In genomic region chr20:59004763-59005522, GRCh38 we compare ENCODE assay signal across 1 cellular context.
A peak's percentile ranks its signal among the peaks of the same experiment; 100 is the strongest.
TF ChIP-seq lines count a peak whose summit lies in the region.

No MANE protein-coding gene starts in this region.

TF ChIP-seq in HepG2, 621 proteins besides CTCF, POLR2A, EP300 and RAD21 (continued from another document and continues in another):
- no peak for TF ChIP-seq DBP (CRISPR knock-in tag; IDR thresholded peaks at IDR 0.05; ENCODE audit: not compliant biosample characterization)
- no peak for TF ChIP-seq KLF15 (CRISPR knock-in tag; IDR thresholded peaks at IDR 0.05; ENCODE audit: borderline replicate concordance)
- TF ChIP-seq ZHX2 (IDR thresholded peaks at IDR 0.05; ENCODE audit: low read depth): 0 out of 2 replicates have a peak, but pooled peaks have one; percentile 47
- no peak for TF ChIP-seq ZHX2 (CRISPR knock-in tag; IDR thresholded peaks at IDR 0.05; ENCODE audit: borderline replicate concordance)
- peak; percentile 56; the same call in 1 of the 2 replicates for TF ChIP-seq ZNF605 (CRISPR knock-in tag; IDR thresholded peaks at IDR 0.05)
- peak; percentile 85; the same call in 1 of the 2 replicates for TF ChIP-seq RELA (CRISPR knock-in tag; IDR thresholded peaks at IDR 0.05)
- TF ChIP-seq JARID2 (CRISPR knock-in tag; IDR thresholded peaks at IDR 0.05; ENCODE audit: insufficient replicate concordance): no peak
- peak; percentile 92; the same call in 1 of the 2 replicates for TF ChIP-seq ZBTB7B (CRISPR knock-in tag; IDR thresholded peaks at IDR 0.05)
- no peak; the same call in 1 of the 2 replicates for TF ChIP-seq ZNF784 (CRISPR knock-in tag; IDR thresholded peaks at IDR 0.05; ENCODE audit: borderline replicate concordance)
- no peak for TF ChIP-seq ELK4 (CRISPR knock-in tag; IDR thresholded peaks at IDR 0.05; ENCODE audit: borderline replicate concordance)
- TF ChIP-seq FUBP1 (CRISPR knock-in tag; IDR thresholded peaks at IDR 0.05; ENCODE audit: borderline replicate concordance): 0 out of 2 replicates have a peak, but pooled peaks have one; percentile 21
- no peak for TF ChIP-seq ZNF142 (CRISPR knock-in tag; IDR thresholded peaks at IDR 0.05)
- TF ChIP-seq SIX4 (CRISPR knock-in tag; IDR thresholded peaks at IDR 0.05): no peak
- TF ChIP-seq CEBPZ (IDR thresholded peaks at IDR 0.05; ENCODE audit: low read length): no peak
- peak; percentile 60; the same call in 1 of the 2 replicates for TF ChIP-seq ELF1 (CRISPR knock-in tag; IDR thresholded peaks at IDR 0.05)
- TF ChIP-seq MXI1 (IDR thresholded peaks at IDR 0.05; ENCODE audit: borderline replicate concordance, low read depth, low read length): no peak
- peak; percentile 30; the same call in 1 of the 2 replicates for TF ChIP-seq CREM (IDR thresholded peaks at IDR 0.05)
- no peak for TF ChIP-seq CREM (CRISPR knock-in tag; IDR thresholded peaks at IDR 0.05)
- TF ChIP-seq STAG1 (CRISPR knock-in tag; IDR thresholded peaks at IDR 0.05): peak; percentile 3; the same call in 1 of the 2 replicates
- peak; percentile 56; the same call in 1 of the 2 replicates for TF ChIP-seq KDM2A (CRISPR knock-in tag; IDR thresholded peaks at IDR 0.05; ENCODE audit: borderline replicate concordance, low read depth)
- no peak for TF ChIP-seq KMT2B (CRISPR knock-in tag; IDR thresholded peaks at IDR 0.05)
- TF ChIP-seq ZNF224 (CRISPR knock-in tag; IDR thresholded peaks at IDR 0.05): peak; percentile 48; the same call in 1 of the 2 replicates
- no peak for TF ChIP-seq MBNL3 (CRISPR knock-in tag; conservative IDR thresholded peaks at IDR 0.05)
- TF ChIP-seq NR1H2 (CRISPR knock-in tag; IDR thresholded peaks at IDR 0.05; ENCODE audit: borderline replicate concordance, low read depth): no peak
- TF ChIP-seq ZNF788 (CRISPR knock-in tag; IDR thresholded peaks at IDR 0.05; ENCODE audit: borderline replicate concordance): 0 out of 2 replicates have a peak, but pooled peaks have one; percentile 62
- TF ChIP-seq ZNF629 (CRISPR knock-in tag; conservative IDR thresholded peaks at IDR 0.05): no peak
- peak; percentile 31; the same call in 1 of the 2 replicates for TF ChIP-seq DZIP1 (CRISPR knock-in tag; IDR thresholded peaks at IDR 0.05)
- no peak for TF ChIP-seq ZNF260 (CRISPR knock-in tag; IDR thresholded peaks at IDR 0.05; ENCODE audit: borderline replicate concordance, low read depth)
- peak; percentile 60 for TF ChIP-seq RBM39 (IDR thresholded peaks at IDR 0.05; ENCODE audit: low read depth, low read length, poor library complexity, severe bottlenecking)
- TF ChIP-seq ZNF441 (CRISPR knock-in tag; IDR thresholded peaks at IDR 0.05; ENCODE audit: borderline replicate concordance): no peak
- TF ChIP-seq ZNF331 (CRISPR knock-in tag; IDR thresholded peaks at IDR 0.05): no peak
- TF ChIP-seq TBX2 (CRISPR knock-in tag; IDR thresholded peaks at IDR 0.05; ENCODE audit: borderline replicate concordance): peak; percentile 50; the same call in 1 of the 2 replicates
